Comparison of ENCODE assay signal across 14 cellular contexts in the genomic region with DNA sequence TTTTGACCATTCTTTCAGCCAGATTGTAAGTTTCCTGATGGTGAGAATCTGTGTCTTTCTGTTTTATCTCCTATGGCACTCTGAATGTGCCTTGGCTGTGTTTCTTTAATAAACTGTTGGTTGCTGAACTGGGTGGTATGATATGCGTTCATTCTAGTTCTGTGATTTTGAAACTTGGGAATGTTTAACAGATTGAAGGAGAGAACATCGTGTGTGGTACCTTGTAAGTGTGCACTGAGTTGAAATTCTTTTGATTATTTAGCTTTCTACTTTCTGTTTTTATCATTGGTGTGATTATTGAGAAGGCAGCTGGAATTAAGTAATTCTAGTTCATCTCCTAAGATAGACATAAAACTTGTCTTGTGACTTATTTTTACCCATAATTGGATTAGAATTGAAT. TPM values are rescaled to one million over a fixed set of nuclear protein-coding genes. Genes with fewer than 3 reads are reported as not detected.
DNase-seq lines count a peak whose midpoint lies in the region; ATAC-seq and TF ChIP-seq lines count a peak whose summit lies in the region.
"Had no signal": no experiment of that assay in that cellular context is flagged by ENCODE, and none has a peak within 500 bp of the region (broad histone marks: within the 10 kb centered on the region; RNA-seq: fewer than 3 reads in every experiment).

No MANE protein-coding gene starts in this region.

- H3K4me3 Mint-ChIP-seq in CD14-positive monocyte = peak overlapping the region; percentile 56 to 95
- H3K4me3 Mint-ChIP-seq in CD8-positive, alpha-beta memory T cell = no peak overlapping the region
- H3K4me3 Mint-ChIP-seq: activated T-cell treated with anti-CD3 and anti-CD28 coated beads, Interleukin-2, amount 50 U/mL, for 4 hours had no signal

- peaks cover 96% of the 10 kb centered on the region for H3K79me2 ChIP-seq in OCI-LY3 (ENCODE audit: low read length)

- ATAC-seq in left lobe of liver = no peak
- ATAC-seq: activated T-cell treated with anti-CD3 and anti-CD28 coated beads, Interleukin-2, amount 50 U/mL, for 4 hours had no signal

- H3K4me2 ChIP-seq in OCI-LY3 (ENCODE audit: low read length) = peak overlapping the region; percentile 86; the same call in 1 of the 2 replicates

- H2AFZ ChIP-seq in OCI-LY3 (ENCODE audit: low read depth, low read length) = no peak overlapping the region

- intact Hi-C loops in CD14-positive monocyte (cut with micrococcal nuclease) = loop anchor here (5.0 kb wide), 3 partner anchors 44 to 216 kb away; no protein-coding TSS in a partner anchor

- CTCF ChIA-PET in CD8-positive, alpha-beta memory T cell (lab: Charles Lee) = interaction anchor here (1.8 kb wide), 1 partner anchor 11 kb away, joined by 6 read pairs; no protein-coding TSS in a partner anchor

- H3K9ac ChIP-seq in OCI-LY3 (ENCODE audit: low read length) = no peak overlapping the region

- H3K27ac ChIP-seq in OCI-LY3 (ENCODE audit: low read length) (no peak overlapping the region), epithelial cell of prostate (peak overlapping the region; percentile 2)
- H3K27ac ChIP-seq in CD8-positive, alpha-beta memory T cell (ENCODE audit: low read depth, low read length) = no peak overlapping the region

- TF ChIP-seq CTCF in CD14-positive monocyte (IDR thresholded peaks at IDR 0.05) (no peak), OCI-LY3 (IDR thresholded peaks at IDR 0.05; ENCODE audit: low read depth, low read length) (no peak)

- POLR2A ChIA-PET in CD8-positive, alpha-beta memory T cell (lab: Charles Lee) = no interaction called here

- H3K4me1 ChIP-seq in OCI-LY3 (ENCODE audit: low read length) = peaks cover 57% of the 10 kb centered on the region
- H3K4me1 ChIP-seq in CD8-positive, alpha-beta memory T cell (ENCODE audit: insufficient read depth, low read length) = peaks cover 32% of the 10 kb centered on the region

- H3K36me3 ChIP-seq in OCI-LY3 (replicated peaks; ENCODE audit: low read depth, low read length) = peaks cover 17% of the 10 kb centered on the region
- H3K36me3 ChIP-seq in CD8-positive, alpha-beta memory T cell (ENCODE audit: insufficient read depth, low read length) = no peaks in the 10 kb centered on the region
- H3K36me3 ChIP-seq: ascending aorta had no signal

- no peaks in the 10 kb centered on the region for H3K27me3 ChIP-seq in OCI-LY3 (ENCODE audit: low read depth, low read length)
- H3K27me3 ChIP-seq in CD8-positive, alpha-beta memory T cell (ENCODE audit: insufficient read depth, low read length, poor library complexity, severe bottlenecking) = no peaks in the 10 kb centered on the region
- H3K27me3 ChIP-seq: ascending aorta had no signal

- H3K4me3 ChIP-seq in OCI-LY3 (ENCODE audit: low read length) = 0 out of 2 replicates have a peak overlapping the region, but pooled peaks have one; percentile 93
- H3K4me3 ChIP-seq in CD8-positive, alpha-beta memory T cell (ENCODE audit: low read length) = no peak overlapping the region

- peaks cover 0 to 3% (median 2%) of the 10 kb centered on the region in 7 donors for H3K9me3 Mint-ChIP-seq in CD14-positive monocyte
- no peaks in the 10 kb centered on the region for H3K9me3 Mint-ChIP-seq in CD8-positive, alpha-beta memory T cell
- H3K9me3 Mint-ChIP-seq: activated T-cell treated with anti-CD3 and anti-CD28 coated beads, Interleukin-2, amount 50 U/mL, for 4 hours had no signal

- no peak for DNase-seq in CD14-positive monocyte (ENCODE audit: low spot score)
- DNase-seq in epithelial cell of prostate (ENCODE audit: low read depth, low spot score) = no peak
- DNase-seq in renal cortical epithelial cell (ENCODE audit: low read depth) = peak; percentile 57
- DNase-seq in left lobe of liver (ENCODE audit: low spot score) = no peak
- DNase-seq in HuH-7.5 (ENCODE audit: low spot score) = no peak
- no peak for DNase-seq in CD8-positive, alpha-beta memory T cell
- DNase-seq in NCI-H1930 (lab: John Stamatoyannopoulos, UW) = no peak
- DNase-seq: activated T-cell treated with anti-CD3 and anti-CD28 coated beads, Interleukin-2, amount 50 U/mL, for 4 hours; NCI-H446; posterior cingulate gyrus; stimulated activated CD4-positive, alpha-beta T cell treated with anti-CD3 and anti-CD28 coated beads, Interleukin-2, amount 100 ng/mL, for 24 hours; stimulated activated CD8-positive, alpha-beta memory T cell treated with anti-CD3 and anti-CD28 coated beads, Interleukin-4, amount 100 ng/mL, for 48 hours had no signal

- peaks cover 41 to 54% of the 10 kb centered on the region in 2 donors for H3K36me3 Mint-ChIP-seq in CD14-positive monocyte
- peaks cover 0 to 13% (median 5%) of the 10 kb centered on the region in 3 donors for H3K36me3 Mint-ChIP-seq in CD8-positive, alpha-beta memory T cell

- peaks cover 0 to 1% (median 0%) of the 10 kb centered on the region in 3 donors for H3K27me3 Mint-ChIP-seq in CD14-positive monocyte (ENCODE audit: low read depth in 3 of 3)
- H3K27me3 Mint-ChIP-seq in CD8-positive, alpha-beta memory T cell = no peaks in the 10 kb centered on the region

- H3K27ac Mint-ChIP-seq in CD14-positive monocyte = peak overlapping the region; percentile 11 to 99 (median 63)
- H3K27ac Mint-ChIP-seq in CD8-positive, alpha-beta memory T cell = no peak overlapping the region

- no peaks in the 10 kb centered on the region for H3K9me3 ChIP-seq in OCI-LY3 (ENCODE audit: insufficient read depth, low read length)
- H3K9me3 ChIP-seq in CD8-positive, alpha-beta memory T cell (ENCODE audit: low read length) = no peaks in the 10 kb centered on the region
- H3K9me3 ChIP-seq: ascending aorta had no signal

- peaks cover 73% of the 10 kb centered on the region for H3K4me1 Mint-ChIP-seq in CD14-positive monocyte
- H3K4me1 Mint-ChIP-seq in CD8-positive, alpha-beta memory T cell = peaks cover 46 to 79% (median 71%) of the 10 kb centered on the region in 3 donors

- peaks cover 76% of the 10 kb centered on the region for H4K20me1 ChIP-seq in OCI-LY3 (ENCODE audit: insufficient read depth, low read length)

RNA-seq across cellular contexts. Expression of a gene that starts 4.6 kb away (rescaled TPM):
- 100 to 1,000 TPM; 148 to 199 TPM for polyA plus RNA-seq in CD14-positive monocyte
- 47.2 and 52.4 TPM in 2 replicates for total RNA-seq in renal cortical epithelial cell
- 27.0 TPM for total RNA-seq in left lobe of liver
- 10 to 100 TPM; 20.8 to 25.6 TPM for total RNA-seq in CD8-positive, alpha-beta memory T cell
- 13.0 TPM for polyA plus RNA-seq in CD8-positive, alpha-beta memory T cell

Comparison
In these comparisons a context has a peak if more than half of its experiments do, and no peak if none do; other contexts are left out.
1. H3K27ac Mint-ChIP-seq: peak in CD14-positive monocyte (7 of 7); none in CD8-positive, alpha-beta memory T cell (0 of 8).
2. H3K4me3 Mint-ChIP-seq: peak in CD14-positive monocyte (2 of 2); none in CD8-positive, alpha-beta memory T cell (0 of 7).